1 cellular context compared by ENCODE assay signal in the genomic region with DNA sequence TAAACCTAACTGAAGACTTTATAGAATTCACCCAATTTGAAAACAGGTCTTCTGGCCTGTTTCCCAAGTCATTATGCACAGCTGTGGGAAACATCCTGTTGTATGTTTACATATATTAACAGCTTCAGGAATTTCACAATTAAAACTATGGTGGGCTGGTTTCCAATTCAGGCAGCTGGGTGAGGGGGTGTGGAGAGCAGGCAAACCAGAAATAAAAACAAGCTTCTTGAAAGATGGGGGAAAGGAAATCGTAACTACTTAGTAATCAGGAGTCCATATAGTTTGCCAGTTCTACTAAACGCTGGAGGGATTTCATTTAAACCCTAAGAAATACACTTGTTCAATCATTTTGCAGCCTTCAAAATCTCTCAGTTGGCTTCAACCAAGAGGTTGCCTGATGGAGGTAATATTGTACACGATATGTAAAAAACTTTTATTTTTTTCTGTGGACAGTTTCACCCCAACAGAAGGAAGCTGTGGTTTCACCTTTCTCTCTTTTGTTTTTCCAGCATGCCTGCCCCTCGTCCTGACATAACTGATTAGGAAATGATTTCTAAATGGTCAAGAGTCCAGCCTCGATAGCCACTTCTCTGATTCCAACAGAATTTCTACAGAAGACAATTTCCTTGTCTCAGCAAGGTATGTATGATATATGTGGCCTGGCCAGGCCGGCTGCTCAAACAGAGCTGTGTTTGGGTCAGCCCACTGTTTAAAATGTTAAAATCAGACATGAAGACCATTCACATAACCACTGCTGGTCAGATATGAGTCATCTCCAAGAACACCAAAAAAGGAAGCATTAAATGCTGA.
TF ChIP-seq lines count a peak whose summit lies in the region.

No MANE protein-coding gene starts in this region.

TF ChIP-seq in H1, 55 proteins besides CTCF, POLR2A, EP300 and RAD21:
- TF ChIP-seq JUN (IDR thresholded peaks at IDR 0.05; ENCODE audit: low read depth, low read length) (no peak), SRF (IDR thresholded peaks at IDR 0.05; ENCODE audit: low read depth, low read length) (peak; percentile 31; the same call in 1 of the 2 replicates)
